29 cellular contexts compared by ENCODE assay signal in the genomic region with DNA sequence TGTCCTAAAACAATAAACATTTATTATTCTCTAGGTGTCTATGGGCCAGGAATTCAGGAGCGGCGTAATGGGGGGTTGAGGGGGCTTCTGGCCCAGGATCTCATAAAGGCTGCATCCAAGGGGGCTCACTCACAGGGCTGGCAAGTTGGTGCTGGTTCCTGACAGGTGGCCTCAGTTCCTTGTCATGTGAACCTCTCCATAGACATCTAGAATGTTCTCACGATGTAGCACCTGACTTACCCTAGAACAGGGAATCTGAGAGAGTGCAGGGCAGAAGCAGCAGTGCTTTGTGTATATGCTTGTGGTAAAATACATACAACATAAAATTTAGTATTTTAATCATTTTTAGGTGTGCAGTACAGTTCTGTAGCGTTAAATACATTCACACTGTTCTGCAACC.
"Had no signal": no experiment of that assay in that cellular context is flagged by ENCODE, and none has a peak within 500 bp of the region (broad histone marks: within the 10 kb centered on the region; RNA-seq: fewer than 3 reads in every experiment).

No MANE protein-coding gene starts in this region.

- H3K27ac ChIP-seq: epithelial cell of prostate, esophagus squamous epithelium, gastroesophageal sphincter, thyroid gland, upper lobe of left lung, vagina had no signal

- H3K9me3 ChIP-seq: esophagus squamous epithelium, gastroesophageal sphincter, stomach, thyroid gland, upper lobe of left lung, vagina had no signal

- H3K9me3 Mint-ChIP-seq: activated CD4-positive, alpha-beta memory T cell treated with anti-CD3 and anti-CD28 coated beads, Interleukin-2, amount 10 ng/mL, durations not matched to agents 7 days and 5 days; central memory CD8-positive, alpha-beta T cell; dendritic cell treated with granulocyte-macrophage colony-stimulating factor and Interleukin-4, amounts not matched to agents 40 ng/mL and 50 ng/mL, for 4 days; stimulated activated memory B cell treated with anti-CD40 and anti-IgM and Interleukin-4, amounts not matched to agents 10 μg/mL and 1 μg/mL and 100 μg/mL, for 72 hours; T-helper 1 cell treated with Interleukin-12 subunit alpha and Interleukin-12 subunit beta and Interleukin-4 antibody, amounts not matched to agents 30 μg/mL and 1 μg/mL, for 36 hours had no signal

- H3K27ac Mint-ChIP-seq: activated CD4-positive, alpha-beta memory T cell treated with anti-CD3 and anti-CD28 coated beads, Interleukin-2, amount 10 ng/mL, durations not matched to agents 7 days and 5 days; activated CD4-positive, alpha-beta T cell treated with anti-CD3 and anti-CD28 coated beads, Interleukin-2, amount 10 ng/mL, durations not matched to agents 7 days and 5 days; activated naive CD4-positive, alpha-beta T cell treated with anti-CD3 and anti-CD28 coated beads, Interleukin-2, amount 10 ng/mL, durations not matched to agents 7 days and 5 days; activated T-cell treated with anti-CD3 and anti-CD28 coated beads, Interleukin-2, amount 50 U/mL, for 24 hours; dendritic cell treated with granulocyte-macrophage colony-stimulating factor and Interleukin-4, amounts not matched to agents 40 ng/mL and 50 ng/mL, for 4 days; nephron; stimulated activated memory B cell treated with anti-CD40 and anti-IgM and Interleukin-4, amounts not matched to agents 10 μg/mL and 1 μg/mL and 100 μg/mL, for 72 hours; T-helper 1 cell treated with Interleukin-12 subunit alpha and Interleukin-12 subunit beta and Interleukin-4 antibody, amounts not matched to agents 30 μg/mL and 1 μg/mL, for 36 hours; WTC11 had no signal

- H3K4me1 ChIP-seq: vagina had no signal

- DNase-seq: activated CD4-positive, alpha-beta memory T cell treated with anti-CD3 and anti-CD28 coated beads, Interleukin-2, amount 10 ng/mL, durations not matched to agents 7 days and 5 days; activated CD4-positive, alpha-beta T cell treated with anti-CD3 and anti-CD28 coated beads for 1 hour; activated CD4-positive, alpha-beta T cell treated with anti-CD3 and anti-CD28 coated beads, Interleukin-2, amount 10 ng/mL, durations not matched to agents 7 days and 5 days; activated CD8-positive, alpha-beta memory T cell treated with anti-CD3 and anti-CD28 coated beads, Interleukin-2, amount 50 U/mL, for 48 hours; activated gamma-delta T cell; activated naive CD4-positive, alpha-beta T cell treated with anti-CD3 and anti-CD28 coated beads, Interleukin-2, amount 10 ng/mL, durations not matched to agents 7 days and 5 days; activated T-cell treated with anti-CD3 and anti-CD28 coated beads, Interleukin-2, amount 50 U/mL, for 24 hours; amniotic stem cell; effector CD4-positive, alpha-beta T cell; esophagus squamous epithelium; small intestine; stimulated activated CD4-positive, alpha-beta T cell treated with anti-CD3 and anti-CD28 coated beads, Interleukin-4, amount 100 ng/mL, for 24 hours; SW 1271; T1000; upper lobe of left lung had no signal

- FAIRE-seq: astrocyte, endometrium, small intestine had no signal

- ATAC-seq: gastroesophageal sphincter; stimulated activated memory B cell treated with anti-CD40 and anti-IgM and Interleukin-4, amounts not matched to agents 10 μg/mL and 1 μg/mL and 100 μg/mL, for 72 hours; WTC11 had no signal

- H3K36me3 ChIP-seq: gastroesophageal sphincter, thyroid gland, vagina had no signal

- H3K27me3 ChIP-seq: esophagus squamous epithelium, gastroesophageal sphincter, stomach, thyroid gland, upper lobe of left lung, vagina had no signal

- H3K4me3 ChIP-seq: esophagus squamous epithelium, gastroesophageal sphincter, lung, stomach, thyroid gland, upper lobe of left lung, vagina had no signal

- H3K27me3 Mint-ChIP-seq: activated CD4-positive, alpha-beta memory T cell treated with anti-CD3 and anti-CD28 coated beads, Interleukin-2, amount 10 ng/mL, durations not matched to agents 7 days and 5 days; activated CD4-positive, alpha-beta T cell treated with anti-CD3 and anti-CD28 coated beads, Interleukin-2, amount 10 ng/mL, durations not matched to agents 7 days and 5 days; activated naive CD4-positive, alpha-beta T cell treated with anti-CD3 and anti-CD28 coated beads, Interleukin-2, amount 10 ng/mL, durations not matched to agents 7 days and 5 days; activated T-cell treated with anti-CD3 and anti-CD28 coated beads, Interleukin-2, amount 50 U/mL, for 24 hours; central memory CD8-positive, alpha-beta T cell; dendritic cell treated with granulocyte-macrophage colony-stimulating factor and Interleukin-4, amounts not matched to agents 40 ng/mL and 50 ng/mL, for 4 days; stimulated activated memory B cell treated with anti-CD40 and anti-IgM and Interleukin-4, amounts not matched to agents 10 μg/mL and 1 μg/mL and 100 μg/mL, for 72 hours had no signal

- H3K4me1 Mint-ChIP-seq: WTC11 had no signal

- H3K4me3 Mint-ChIP-seq: activated CD4-positive, alpha-beta memory T cell treated with anti-CD3 and anti-CD28 coated beads, Interleukin-2, amount 10 ng/mL, durations not matched to agents 7 days and 5 days; activated CD4-positive, alpha-beta T cell treated with anti-CD3 and anti-CD28 coated beads, Interleukin-2, amount 10 ng/mL, durations not matched to agents 7 days and 5 days; activated naive CD4-positive, alpha-beta T cell treated with anti-CD3 and anti-CD28 coated beads, Interleukin-2, amount 10 ng/mL, durations not matched to agents 7 days and 5 days; activated T-cell treated with anti-CD3 and anti-CD28 coated beads, Interleukin-2, amount 50 U/mL, for 24 hours; central memory CD8-positive, alpha-beta T cell; dendritic cell treated with granulocyte-macrophage colony-stimulating factor and Interleukin-4, amounts not matched to agents 40 ng/mL and 50 ng/mL, for 4 days; nephron; stimulated activated memory B cell treated with anti-CD40 and anti-IgM and Interleukin-4, amounts not matched to agents 10 μg/mL and 1 μg/mL and 100 μg/mL, for 72 hours; T-helper 1 cell treated with Interleukin-12 subunit alpha and Interleukin-12 subunit beta and Interleukin-4 antibody, amounts not matched to agents 30 μg/mL and 1 μg/mL, for 36 hours; WTC11 had no signal
